Comparison of ENCODE assay signal across 8 cellular contexts in the genomic region with DNA sequence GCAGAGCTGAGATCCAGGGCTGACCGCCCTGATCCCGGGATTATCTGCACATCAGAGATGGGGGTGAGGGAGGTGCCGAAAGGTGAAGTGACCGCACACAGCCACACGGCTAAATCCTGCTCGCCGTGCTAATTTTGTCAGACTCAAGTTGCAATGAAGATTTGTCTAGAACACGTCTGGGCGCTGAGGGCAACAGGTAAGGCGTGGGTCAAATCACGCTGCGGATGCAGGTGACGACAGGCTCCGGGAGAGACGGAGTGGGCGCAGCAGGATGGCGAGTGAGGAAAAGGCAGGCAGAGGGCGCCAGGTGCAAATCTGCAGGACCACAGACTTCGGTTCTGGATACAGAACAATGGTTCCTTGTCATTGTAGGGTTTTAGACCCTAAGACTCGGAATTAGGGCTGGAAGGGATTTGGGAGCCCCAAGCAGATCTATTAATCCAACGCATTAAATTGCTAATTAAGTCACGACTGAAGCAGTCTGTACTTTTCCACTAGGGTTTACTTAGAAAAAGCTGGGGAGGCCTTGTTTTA. TPM values are rescaled to one million over a fixed set of nuclear protein-coding genes. Genes with fewer than 3 reads are reported as not detected.
A peak's percentile ranks its signal among the peaks of the same experiment; 100 is the strongest.
DNase-seq lines count a peak whose midpoint lies in the region; ATAC-seq and TF ChIP-seq lines count a peak whose summit lies in the region.

No MANE protein-coding gene starts in this region.

- CTCF ChIA-PET in Caco-2 (lab: Charles Lee), result interaction anchor here (0.5 to 1.1 kb wide), 2 partner anchors 135 to 163 kb away, joined by 3 to 4 read pairs; a partner anchor contains a TSS

- H3K27ac Mint-ChIP-seq in Caco-2 (ENCODE audit: unreplicated experiment), result no peak overlapping the region

- peaks cover 27% of the 10 kb centered on the region for H3K4me1 Mint-ChIP-seq in Caco-2 (ENCODE audit: low read depth, unreplicated experiment)

- peaks cover 32% of the 10 kb centered on the region for H3K4me1 ChIP-seq in Caco-2
- H3K4me1 ChIP-seq in HUES6 (ENCODE audit: control insufficient read depth, insufficient read depth, low read length), result peaks cover 26% of the 10 kb centered on the region
- H3K4me1 ChIP-seq in breast epithelium, result no peaks in the 10 kb centered on the region
- peaks cover 19% of the 10 kb centered on the region for H3K4me1 ChIP-seq in mucosa of descending colon (ENCODE audit: low read depth)

- no peaks in the 10 kb centered on the region for H3K9me3 Mint-ChIP-seq in Caco-2 (ENCODE audit: unreplicated experiment)

- H3K36me3 Mint-ChIP-seq in Caco-2 (ENCODE audit: insufficient read depth, unreplicated experiment), result peaks cover 18% of the 10 kb centered on the region

- H3K27ac ChIP-seq in HUES6 (ENCODE audit: low read depth, low read length) (no peak overlapping the region), breast epithelium (no peak overlapping the region)

- H3K4me3 ChIP-seq in Caco-2 (ENCODE audit: low read depth, low read length) (no peak overlapping the region), HUES6 (ENCODE audit: low read depth, low read length) (peak overlapping the region; percentile 47), breast epithelium (peak overlapping the region in 2 of 3 donors; percentile 13 to 33), mucosa of descending colon (no peak overlapping the region)

- POLR2A ChIA-PET in Caco-2 (lab: Charles Lee), result no interaction called here

- peak overlapping the region; percentile 27 for H3K4me3 Mint-ChIP-seq in Caco-2 (ENCODE audit: unreplicated experiment)

- intact Hi-C loops in Caco-2 (cut with micrococcal nuclease; ENCODE audit: unreplicated experiment) (loop anchor here (1.0 kb wide), 1 partner anchor 163 kb away; no protein-coding TSS in a partner anchor), breast epithelium (cut with DNase I; ENCODE audit: low total_unique reads) (no loop called here), mucosa of descending colon (cut with DNase I, micrococcal nuclease) (loop anchor here in 1 of 2 donors (10.0 kb wide), 1 partner anchor 77 kb away; no protein-coding TSS in a partner anchor)

- no peaks in the 10 kb centered on the region for H3K9me3 ChIP-seq in Caco-2
- H3K9me3 ChIP-seq in HUES6 (ENCODE audit: control insufficient read depth, insufficient read depth, low read depth, low read length), result no peaks in the 10 kb centered on the region
- no peaks in the 10 kb centered on the region for H3K9me3 ChIP-seq in breast epithelium
- H3K9me3 ChIP-seq in mucosa of descending colon, result no peaks in the 10 kb centered on the region

- H3K27me3 ChIP-seq in Caco-2 (replicated peaks; ENCODE audit: control insufficient read depth, insufficient read depth, low read length) (no peaks in the 10 kb centered on the region), HUES6 (ENCODE audit: control insufficient read depth, insufficient read depth, low read length) (peaks cover 32% of the 10 kb centered on the region), breast epithelium (no peaks in the 10 kb centered on the region)

- TF ChIP-seq CTCF in Caco-2 (IDR thresholded peaks at IDR 0.05; ENCODE audit: insufficient read depth in 1 of 2, low read depth in 1 of 2, low read length in 1 of 2, severe bottlenecking in 1 of 2, unreplicated experiment in 1 of 2) (peak in 1 of 2 experiments; percentile 40), breast epithelium (IDR thresholded peaks at IDR 0.05) (peak in 2 of 3 donors; percentile 36 to 37), mucosa of descending colon (IDR thresholded peaks at IDR 0.05) (peak; percentile 50)

- DNase-seq in Caco-2, result peak; percentile 6 to 49
- DNase-seq in breast epithelium (ENCODE audit: low spot score in 2 of 2), result no peak
- peak; percentile 72 to 79 (median 79) for DNase-seq in mucosa of descending colon
- no peak for DNase-seq in NCI-H1436 treated with DMSO at 0.1 percent for 48 hours (lab: John Stamatoyannopoulos, UW)
- no peak for DNase-seq in hepatic stellate cell (ENCODE audit: low spot score)

- H3K9ac ChIP-seq in HUES6 (ENCODE audit: low read length), result no peak overlapping the region

- no peak for TF ChIP-seq POLR2A in breast epithelium (IDR thresholded peaks at IDR 0.05)

- H3K27me3 Mint-ChIP-seq in Caco-2 (ENCODE audit: insufficient read depth, unreplicated experiment), result no peaks in the 10 kb centered on the region

- ATAC-seq in mucosa of descending colon (peak; percentile 15), HG02970 (IDR thresholded peaks at IDR 0.05; ENCODE audit: low FRiP score, unreplicated experiment) (no peak), HG03139 (IDR thresholded peaks at IDR 0.05; ENCODE audit: unreplicated experiment) (no peak)

- BruUV-seq in Caco-2 (replicated peaks; lab: Mats Ljungman, UMichigan), result no TSS peak

- no peaks in the 10 kb centered on the region for H3K36me3 ChIP-seq in Caco-2 (ENCODE audit: control insufficient read depth, insufficient read depth, low read length)
- no peaks in the 10 kb centered on the region for H3K36me3 ChIP-seq in HUES6 (ENCODE audit: control insufficient read depth, insufficient read depth, low read length)
- H3K36me3 ChIP-seq in breast epithelium, result no peaks in the 10 kb centered on the region
- H3K36me3 ChIP-seq in mucosa of descending colon (ENCODE audit: low read depth), result no peaks in the 10 kb centered on the region

RNA-seq across cellular contexts. Expression of a gene that starts 1.9 kb away (rescaled TPM):
- total RNA-seq in Caco-2 (2022) (54.0 and 57.6 TPM in 2 replicates), breast epithelium (10 to 100 TPM; 48.5 to 57.3 (median 48.7) TPM), mucosa of descending colon (10 to 100 TPM; 51.8 to 70.8 (median 56.2) TPM)

Comparison
In these comparisons a context has a peak if more than half of its experiments do, and no peak if none do; other contexts are left out.
1. DNase-seq: peak in Caco-2 (2 of 2) and mucosa of descending colon (3 of 3); none in breast epithelium (0 of 2), NCI-H1436 treated with DMSO at 0.1 percent for 48 hours (single experiment) and hepatic stellate cell (single experiment).
2. H3K4me3 ChIP-seq: peak in HUES6 (single experiment) and breast epithelium (2 of 3); none in Caco-2 (single experiment) and mucosa of descending colon (single experiment).